In the genomic region with DNA sequence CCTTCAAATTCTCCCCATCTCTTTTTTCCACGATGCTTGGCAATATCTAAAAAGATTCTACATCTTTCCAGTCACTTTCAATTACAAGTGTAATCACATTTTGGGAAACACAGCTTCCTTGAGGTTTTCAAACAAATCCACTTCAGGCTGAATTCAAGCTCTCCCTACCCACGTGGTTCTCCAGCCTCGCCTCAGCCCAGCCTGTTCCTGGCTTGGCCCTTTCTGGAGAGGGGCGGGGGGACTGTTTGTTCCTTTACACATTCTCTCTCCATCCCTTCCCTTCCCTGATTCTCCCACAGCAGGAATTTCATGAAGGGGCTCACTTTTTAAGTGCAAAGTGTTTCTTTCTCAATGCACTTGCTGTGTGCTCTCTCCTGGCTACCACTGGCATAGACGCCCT, we compare ENCODE assay signal across 9 cellular contexts.
"Had no signal": no experiment of that assay in that cellular context is flagged by ENCODE, and none has a peak within 500 bp of the region (broad histone marks: within the 10 kb centered on the region; RNA-seq: fewer than 3 reads in every experiment).

No MANE protein-coding gene starts in this region.

- H3K4me3 Mint-ChIP-seq: H9, IgD-negative memory B cell had no signal

- H3K4me3 ChIP-seq: GM23248 had no signal

- FAIRE-seq: H54, HepG2 had no signal

- H3K36me3 Mint-ChIP-seq: IgD-negative memory B cell had no signal

- DNase-seq: GM23248, GOT3, H9, HCEC 1CT, KBM-7 had no signal

- H3K27ac Mint-ChIP-seq: H9, IgD-negative memory B cell had no signal

- H3K4me1 Mint-ChIP-seq: IgD-negative memory B cell had no signal

- ATAC-seq: HepG2 had no signal

- H3K27ac ChIP-seq: GM23248, HL-60 had no signal

- H3K9ac ChIP-seq: GM23248 had no signal

- H2AFZ ChIP-seq: GM23248 had no signal

- H3K9me3 Mint-ChIP-seq: H9, IgD-negative memory B cell had no signal
